Comparison of ENCODE assay signal across 17 cellular contexts in the genomic region with DNA sequence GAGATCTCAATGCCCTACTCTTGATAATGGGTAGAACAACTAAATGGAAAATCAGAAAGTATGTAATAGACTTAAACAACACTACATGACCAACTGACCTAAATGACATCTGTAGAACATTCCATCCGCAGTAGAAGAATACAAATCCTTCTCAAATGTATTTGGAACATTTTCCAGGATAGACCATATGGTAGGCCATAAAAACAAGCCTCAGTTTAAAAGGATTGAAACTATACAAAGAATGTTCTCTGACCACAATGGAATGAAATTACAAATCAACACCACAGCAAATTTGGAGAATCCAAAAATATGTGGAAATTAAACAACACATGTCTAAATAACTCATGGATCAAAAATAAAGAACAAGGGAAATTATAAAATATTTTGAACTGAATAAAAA.
"Had no signal": no experiment of that assay in that cellular context is flagged by ENCODE, and none has a peak within 500 bp of the region (broad histone marks: within the 10 kb centered on the region; RNA-seq: fewer than 3 reads in every experiment).

No MANE protein-coding gene starts in this region.

- H3K27ac ChIP-seq: gastrocnemius medialis, heart left ventricle, suprapubic skin, VCaP had no signal

- H3K27me3 ChIP-seq: gastrocnemius medialis, heart left ventricle, suprapubic skin had no signal

- H3K4me1 ChIP-seq: gastrocnemius medialis, heart left ventricle, suprapubic skin had no signal

- H3K36me3 ChIP-seq: gastrocnemius medialis, heart left ventricle, suprapubic skin had no signal

- H3K4me3 ChIP-seq: gastrocnemius medialis, heart left ventricle, suprapubic skin had no signal

- H3K9me3 ChIP-seq: gastrocnemius medialis, suprapubic skin had no signal

- DNase-seq: activated CD4-positive, alpha-beta T cell treated with anti-CD3 and anti-CD28 coated beads for 1 hour; activated CD4-positive, alpha-beta T cell treated with anti-CD3 and anti-CD28 coated beads, Interleukin-2, amount 50 U/mL, for 4 hours; activated naive CD4-positive, alpha-beta T cell; activated naive CD8-positive, alpha-beta T cell treated with anti-CD3 and anti-CD28 coated beads, Interleukin-2, amount 10 ng/mL, durations not matched to agents 7 days and 5 days; activated T-cell treated with anti-CD3 and anti-CD28 coated beads for 4 hours; aorta; erythroblast; gastrocnemius medialis; heart left ventricle; nucleus accumbens; small intestine; stimulated activated CD4-positive, alpha-beta T cell treated with anti-CD3 and anti-CD28 coated beads, Interleukin-4, amount 100 ng/mL, for 4 hours; stimulated activated CD8-positive, alpha-beta memory T cell treated with anti-CD3 and anti-CD28 coated beads, Interleukin-4, amount 100 ng/mL, for 48 hours; T-cell; T1000 had no signal
